Comparison of ENCODE assay signal across 27 cellular contexts in the genomic region with DNA sequence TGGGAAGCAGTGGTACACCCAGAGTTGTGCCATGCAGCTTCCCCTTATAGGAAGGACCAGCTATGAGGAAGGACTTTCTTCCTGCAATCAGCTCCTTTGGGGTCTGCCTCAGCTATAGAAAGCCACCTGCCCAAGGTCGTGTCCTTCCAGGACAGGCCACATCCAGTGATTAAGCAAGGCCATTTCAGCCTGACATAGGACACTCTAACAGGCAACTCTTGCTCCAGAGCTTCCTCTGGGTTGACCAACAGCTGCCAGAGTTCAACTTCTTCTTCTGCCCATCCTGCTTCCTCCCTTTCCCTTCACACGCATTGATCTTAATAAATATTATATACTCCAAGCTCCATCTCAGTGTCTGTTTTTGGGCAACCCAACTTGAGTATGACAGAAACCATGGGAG. TPM values are rescaled to one million over a fixed set of nuclear protein-coding genes. Genes with fewer than 3 reads are reported as not detected.
"Had no signal": no experiment of that assay in that cellular context is flagged by ENCODE, and none has a peak within 500 bp of the region (broad histone marks: within the 10 kb centered on the region; RNA-seq: fewer than 3 reads in every experiment).

No MANE protein-coding gene starts in this region.

- H3K36me3 ChIP-seq: MG63, Peyer's patch, SJSA1 had no signal

- H3K4me3 Mint-ChIP-seq: activated CD4-positive, alpha-beta memory T cell treated with anti-CD3 and anti-CD28 coated beads, Interleukin-2, amount 10 ng/mL, durations not matched to agents 7 days and 5 days; activated CD4-positive, alpha-beta T cell treated with anti-CD3 and anti-CD28 coated beads for 36 hours; activated naive CD4-positive, alpha-beta T cell treated with anti-CD3 and anti-CD28 coated beads for 36 hours; activated naive CD8-positive, alpha-beta T cell; activated T-helper 17 cell treated with anti-CD3 and anti-CD28 coated beads, Interleukin-2, amount 50 U/mL, for 72 hours; T-cell had no signal

- H3K36me3 Mint-ChIP-seq: activated naive CD8-positive, alpha-beta T cell; T-cell had no signal

- ATAC-seq: activated CD4-positive, alpha-beta T cell treated with anti-CD3 and anti-CD28 coated beads for 36 hours; activated T-helper 17 cell treated with anti-CD3 and anti-CD28 coated beads, Interleukin-2, amount 50 U/mL, for 72 hours; SK-N-SH treated with all-trans-retinoic acid at 6 μM for 48 hours; T-cell had no signal

- H3K4me3 ChIP-seq: MG63, Peyer's patch, SJSA1 had no signal

- H3K27ac Mint-ChIP-seq: activated CD4-positive, alpha-beta memory T cell treated with anti-CD3 and anti-CD28 coated beads, Interleukin-2, amount 10 ng/mL, durations not matched to agents 7 days and 5 days; activated CD4-positive, alpha-beta T cell treated with anti-CD3 and anti-CD28 coated beads for 36 hours; activated naive CD4-positive, alpha-beta T cell treated with anti-CD3 and anti-CD28 coated beads for 36 hours; activated naive CD8-positive, alpha-beta T cell; activated T-helper 17 cell treated with anti-CD3 and anti-CD28 coated beads, Interleukin-2, amount 50 U/mL, for 72 hours; T-cell had no signal

- H3K9me3 Mint-ChIP-seq: activated CD4-positive, alpha-beta memory T cell treated with anti-CD3 and anti-CD28 coated beads, Interleukin-2, amount 10 ng/mL, durations not matched to agents 7 days and 5 days; activated naive CD4-positive, alpha-beta T cell treated with anti-CD3 and anti-CD28 coated beads for 36 hours; activated T-helper 17 cell treated with anti-CD3 and anti-CD28 coated beads, Interleukin-2, amount 50 U/mL, for 72 hours; T-cell had no signal

- DNase-seq: activated CD4-positive, alpha-beta memory T cell treated with anti-CD3 and anti-CD28 coated beads, Interleukin-2, amount 10 ng/mL, durations not matched to agents 7 days and 5 days; activated CD4-positive, alpha-beta T cell treated with anti-CD3 and anti-CD28 coated beads for 36 hours; activated CD4-positive, alpha-beta T cell treated with anti-CD3 and anti-CD28 coated beads, Interleukin-2, amount 50 U/mL, for 1 hour; activated gamma-delta T cell; activated naive CD4-positive, alpha-beta T cell treated with anti-CD3 and anti-CD28 coated beads for 36 hours; activated T-cell treated with anti-CD3 and anti-CD28 coated beads for 4 hours; activated T-cell treated with anti-CD3 and anti-CD28 coated beads, Interleukin-2, amount 50 U/mL, for 48 hours; MG63; NCI-H1105; NCI-H1436; NCI-H1694 treated with DMSO at 0.1 percent for 48 hours; NCI-H2029 treated with DMSO at 0.1 percent for 48 hours; NCI-H345; NCI-H510A; NCI-H69; NK-92 treated with Interleukin-12 subunit alpha and Interleukin-12 subunit beta, amount 100 ng/mL, for 24 hours; OCI-M1; Peyer's patch; SHP77; T-cell; T-helper 2 cell; T1000 had no signal

- H3K9me3 ChIP-seq: MG63, Peyer's patch, SJSA1 had no signal

- H3K4me1 ChIP-seq: Peyer's patch, SJSA1 had no signal

- H3K27me3 ChIP-seq: Peyer's patch had no signal

- H3K27ac ChIP-seq: Peyer's patch, SJSA1, VCaP had no signal

- H3K4me1 Mint-ChIP-seq: activated CD4-positive, alpha-beta memory T cell treated with anti-CD3 and anti-CD28 coated beads, Interleukin-2, amount 10 ng/mL, durations not matched to agents 7 days and 5 days; activated CD4-positive, alpha-beta T cell treated with anti-CD3 and anti-CD28 coated beads for 36 hours; activated T-helper 17 cell treated with anti-CD3 and anti-CD28 coated beads, Interleukin-2, amount 50 U/mL, for 72 hours; T-cell had no signal

RNA-seq across cellular contexts. Expression of gene LRP2, which starts 12.8 kb away (rescaled TPM):
- total RNA-seq: Peyer's patch had no signal
